15 cellular contexts compared by ENCODE assay signal in the genomic region with DNA sequence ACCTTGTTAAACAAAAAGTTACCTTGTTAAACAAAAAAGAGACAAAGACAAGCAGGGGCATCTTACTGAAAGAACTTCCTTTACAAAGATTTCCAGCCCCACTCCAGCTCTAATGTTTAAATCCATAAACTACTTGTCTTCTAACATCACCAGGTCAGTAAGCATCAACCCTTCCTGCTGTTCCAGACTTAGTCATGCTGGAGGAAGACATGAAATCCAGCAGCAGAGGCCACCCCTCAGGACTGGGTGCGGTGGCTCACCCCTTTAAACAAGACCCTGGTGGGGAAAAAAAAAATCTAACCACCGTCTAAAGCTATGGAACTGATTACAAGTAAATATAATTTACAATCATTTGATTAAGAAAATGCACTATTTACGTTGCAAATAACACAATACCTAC. TPM values are rescaled to one million over a fixed set of nuclear protein-coding genes. Genes with fewer than 3 reads are reported as not detected.
DNase-seq lines count a peak whose midpoint lies in the region; ATAC-seq and TF ChIP-seq lines count a peak whose summit lies in the region.
"Had no signal": no experiment of that assay in that cellular context is flagged by ENCODE, and none has a peak within 500 bp of the region (broad histone marks: within the 10 kb centered on the region; RNA-seq: fewer than 3 reads in every experiment).

No MANE protein-coding gene starts in this region.

- H3K4me1 ChIP-seq in IMR-90 (ENCODE audit: control insufficient read depth, insufficient read depth, low read length) (peaks cover 10% of the 10 kb centered on the region), osteoblast (ENCODE audit: insufficient read depth, low read length) (peaks cover 6% of the 10 kb centered on the region), suprapubic skin (peaks cover 22% of the 10 kb centered on the region)
- peaks cover 14% of the 10 kb centered on the region for H3K4me1 ChIP-seq in effector memory CD4-positive, alpha-beta T cell (ENCODE audit: control insufficient read depth, insufficient read depth, low read length, poor library complexity, severe bottlenecking)
- H3K4me1 ChIP-seq: BE2C had no signal

- no CpG with 5 or more reads among the region's 3 CpGs for WGBS in IMR-90 (ENCODE audit: extremely low coverage in 2 of 2, insufficient read length in 1 of 2), 2 experiments
- 78% methylated on average over 3 of the region's 3 CpGs for WGBS in suprapubic skin

- H3K9me1 ChIP-seq in IMR-90 (ENCODE audit: insufficient read depth, low read length) = peaks cover 14% of the 10 kb centered on the region

- H3K36me3 ChIP-seq in IMR-90 (ENCODE audit: control insufficient read depth, insufficient read depth, low read length) (peaks cover 35% of the 10 kb centered on the region), osteoblast (ENCODE audit: insufficient read depth, low read length) (peaks cover 45% of the 10 kb centered on the region), suprapubic skin (peaks cover 50% of the 10 kb centered on the region)
- peaks cover 17% of the 10 kb centered on the region for H3K36me3 ChIP-seq in effector memory CD4-positive, alpha-beta T cell (ENCODE audit: control insufficient read depth, insufficient read depth, low read length)

- in situ Hi-C loops in IMR-90 (cut with MboI; ENCODE audit: low sequenced_read_pairs) = loop anchor here (10.0 kb wide), 1 partner anchor 445 kb away; a partner anchor contains a TSS

- H3K4ac ChIP-seq in IMR-90 (ENCODE audit: low read depth, low read length) = peak overlapping the region; percentile 51; the same call in 1 of the 2 replicates

- no TSS peak for BruUV-seq in IMR-90 (replicated peaks; lab: Mats Ljungman, UMichigan)

- no peak overlapping the region for H3K14ac ChIP-seq in IMR-90 (replicated peaks; ENCODE audit: low read depth, low read length)

- H2BK5ac ChIP-seq in IMR-90 (ENCODE audit: low read depth, low read length, poor library complexity, severe bottlenecking) = peak overlapping the region; percentile 49

- DNase-seq in AG04450 (ENCODE audit: low read depth, low spot score) = no peak
- DNase-seq in IMR-90 = peak; percentile 79
- DNase-seq in effector memory CD4-positive, alpha-beta T cell = no peak
- no peak for DNase-seq in osteoblast (ENCODE audit: insufficient read length, low spot score, missing footprints)
- DNase-seq in NCI-H2227 (lab: John Stamatoyannopoulos, UW; ENCODE audit: unreplicated experiment) = no peak
- no peak for DNase-seq in OCI-M2 (lab: John Stamatoyannopoulos, UW; ENCODE audit: unreplicated experiment)
- no peak for DNase-seq in suprapubic skin (ENCODE audit: low spot score in 2 of 2)
- DNase-seq: BE2C, NCI-H1092, NCI-H446, spleen had no signal

- peak overlapping the region; percentile 1; the same call in 1 of the 2 replicates for H3K4me2 ChIP-seq in IMR-90 (ENCODE audit: low read depth, low read length)
- no peak overlapping the region for H3K4me2 ChIP-seq in osteoblast (ENCODE audit: insufficient read depth, low read length)

- H2AFZ ChIP-seq in IMR-90 (replicated peaks; ENCODE audit: low read length, poor library complexity) (no peak overlapping the region), osteoblast (ENCODE audit: low read length) (no peak overlapping the region)

- no peak overlapping the region for H2AK9ac ChIP-seq in IMR-90 (replicated peaks; ENCODE audit: low read depth, low read length, poor library complexity)

- no peak overlapping the region for H3K18ac ChIP-seq in IMR-90 (ENCODE audit: low read depth, low read length)

- peaks cover 24 to 46% of the 10 kb centered on the region in 2 experiments for H3K79me1 ChIP-seq in IMR-90 (ENCODE audit: low read depth in 1 of 2, low read length in 2 of 2)

- H3K56ac ChIP-seq in IMR-90 (ENCODE audit: extremely low read depth, insufficient read depth, low read length) = no peak overlapping the region

- TF ChIP-seq RAD21 in IMR-90 (IDR thresholded peaks at IDR 0.05; ENCODE audit: low read length) = no peak

- TF ChIP-seq CTCF in AG04450 (IDR thresholded peaks at IDR 0.05; ENCODE audit: low read depth, low read length) (no peak), IMR-90 (conservative IDR thresholded peaks at IDR 0.05; ENCODE audit: low read depth, low read length) (no peak), osteoblast (IDR thresholded peaks at IDR 0.05; ENCODE audit: extremely low read depth, low read depth, low read length) (no peak), suprapubic skin (IDR thresholded peaks at IDR 0.05) (no peak)

- dilution Hi-C loops in IMR-90 (cut with HindIII; ENCODE audit: low sequenced_read_pairs, unreplicated experiment) = no loop called here

- no peak overlapping the region for H2BK15ac ChIP-seq in IMR-90 (ENCODE audit: low read depth, low read length)

- H3K9me3 ChIP-seq in AG04450 (ENCODE audit: control insufficient read depth, insufficient read depth, low read length) (no peaks in the 10 kb centered on the region), IMR-90 (ENCODE audit: control insufficient read depth, insufficient read depth, low read length) (no peaks in the 10 kb centered on the region), osteoblast (ENCODE audit: low read depth, low read length) (no peaks in the 10 kb centered on the region), suprapubic skin (no peaks in the 10 kb centered on the region)
- H3K9me3 ChIP-seq in effector memory CD4-positive, alpha-beta T cell (ENCODE audit: control insufficient read depth, low read length) = no peaks in the 10 kb centered on the region
- H3K9me3 ChIP-seq: BE2C, spleen had no signal

- peak overlapping the region; percentile 47 for H2BK120ac ChIP-seq in IMR-90 (ENCODE audit: low read depth, low read length)

- H3K9ac ChIP-seq in IMR-90 (ENCODE audit: low read depth, low read length) = no peak overlapping the region

- H4K91ac ChIP-seq in IMR-90 (ENCODE audit: insufficient read depth, low read depth, low read length) = no peak overlapping the region; the same call in 1 of the 2 replicates

- H3K23ac ChIP-seq in IMR-90 (ENCODE audit: low read depth, low read length) = no peak overlapping the region

- ATAC-seq in IMR-90 (ENCODE audit: low read depth) (peak; percentile 76), esophagus mucosa (no peak)

- peaks cover 9% of the 10 kb centered on the region for H3K79me2 ChIP-seq in osteoblast (ENCODE audit: insufficient read depth, low read length)

- H4K20me1 ChIP-seq in IMR-90 (ENCODE audit: insufficient read depth, low read length) (no peaks in the 10 kb centered on the region), osteoblast (ENCODE audit: insufficient read depth, low read length) (peaks cover 6% of the 10 kb centered on the region)

- H4K5ac ChIP-seq in IMR-90 (ENCODE audit: low read depth, low read length) = no peak overlapping the region

- POLR2A ChIA-PET in AG04450 (lab: Yijun Ruan, JAX) (interaction anchor here (0.6 to 1.7 kb wide), 2 partner anchors 9 to 42 kb away, joined by 6 to 13 read pairs; a partner anchor contains a TSS), IMR-90 (lab: Charles Lee; ENCODE audit: unreplicated experiment) (no interaction called here)

- TF ChIP-seq POLR2A in IMR-90 (IDR thresholded peaks at IDR 0.05; ENCODE audit: low read depth, low read length) = no peak
- no peak for TF ChIP-seq POLR2A in suprapubic skin (IDR thresholded peaks at IDR 0.05)

- no peak overlapping the region for H2AK5ac ChIP-seq in IMR-90 (ENCODE audit: low read depth, low read length)

- TF ChIP-seq EP300 in suprapubic skin (IDR thresholded peaks at IDR 0.05) = no peak

- no peaks in the 10 kb centered on the region for H3K27me3 ChIP-seq in AG04450 (ENCODE audit: control insufficient read depth, insufficient read depth, low read length)
- H3K27me3 ChIP-seq in IMR-90 (ENCODE audit: control insufficient read depth, insufficient read depth, low read length) = no peaks in the 10 kb centered on the region
- no peaks in the 10 kb centered on the region for H3K27me3 ChIP-seq in effector memory CD4-positive, alpha-beta T cell (replicated peaks; ENCODE audit: control insufficient read depth, insufficient read depth, low read length, poor library complexity, severe bottlenecking)
- H3K27me3 ChIP-seq in osteoblast (ENCODE audit: insufficient read depth, low read length) = no peaks in the 10 kb centered on the region
- no peaks in the 10 kb centered on the region for H3K27me3 ChIP-seq in suprapubic skin
- H3K27me3 ChIP-seq: BE2C, spleen had no signal

- H3K27ac ChIP-seq in AG04450 (ENCODE audit: low read depth, low read length) = peak overlapping the region; percentile 53
- peak overlapping the region; percentile 22 for H3K27ac ChIP-seq in IMR-90 (ENCODE audit: insufficient read depth, low read length)
- peak overlapping the region; percentile 44 for H3K27ac ChIP-seq in effector memory CD4-positive, alpha-beta T cell (ENCODE audit: insufficient read depth, low read length, poor library complexity, severe bottlenecking)
- H3K27ac ChIP-seq in osteoblast (ENCODE audit: low read depth, low read length) = peak overlapping the region; percentile 48
- H3K27ac ChIP-seq in suprapubic skin = no peak overlapping the region

- H4K8ac ChIP-seq in IMR-90 (ENCODE audit: low read depth in 2 of 2, low read length in 2 of 2) = no peak overlapping the region

- CTCF ChIA-PET in AG04450 (lab: Charles Lee) = interaction anchor here (1.1 to 2.1 kb wide), 4 partner anchors 8 to 531 kb away, joined by 3 to 5 read pairs (median 3); no protein-coding TSS in a partner anchor
- CTCF ChIA-PET in IMR-90 (lab: Yijun Ruan, JAX) = no interaction called here

- 0 out of 2 replicates have a peak overlapping the region, but pooled peaks have one; percentile 11 for H2BK20ac ChIP-seq in IMR-90 (ENCODE audit: low read depth, low read length)

- intact Hi-C loops in IMR-90 (cut with micrococcal nuclease) = loop anchor here (10.0 kb wide), 1 partner anchor 725 kb away; a partner anchor contains a TSS

- H3K4me3 ChIP-seq in AG04450 (ENCODE audit: low read depth, low read length) (no peak overlapping the region), IMR-90 (ENCODE audit: insufficient read depth, low read depth, low read length) (no peak overlapping the region), osteoblast (ENCODE audit: insufficient read depth, low read length) (no peak overlapping the region), suprapubic skin (no peak overlapping the region)
- no peak overlapping the region for H3K4me3 ChIP-seq in effector memory CD4-positive, alpha-beta T cell (ENCODE audit: insufficient read depth, low read depth, low read length, poor library complexity, severe bottlenecking)
- H3K4me3 ChIP-seq: spleen had no signal

RNA-seq across cellular contexts. Expression of a gene that starts 9.1 kb away (rescaled TPM):
- 15.5 and 18.7 TPM in 2 replicates for polyA plus RNA-seq in AG04450 (2011; rRNA removed)
- polyA minus RNA-seq in AG04450 (2011; rRNA and poly(A)+ RNA removed) = 35.1 and 35.8 TPM in 2 replicates
- total RNA-seq in IMR-90 (2012; rRNA removed) = 22.2 and 38.3 TPM in 2 replicates
- 8.7 and 10.1 TPM in 2 replicates for polyA plus RNA-seq in IMR-90 (2012; rRNA removed)
- 4.5 and 4.6 TPM in 2 replicates for polyA plus RNA-seq in IMR-90 (2012; cell fraction: cytosol; rRNA removed)
- 1.8 and 4.0 TPM in 2 replicates for polyA plus RNA-seq in IMR-90 (2012; cell fraction: nucleus; rRNA removed; ENCODE audit: low replicate concordance)
- 31.8 and 37.3 TPM in 2 replicates for total RNA-seq in osteoblast
- 10 to 100 TPM; 13.8 to 21.7 (median 18.1) TPM for total RNA-seq in suprapubic skin
- total RNA-seq in esophagus mucosa = 8.6 TPM

RNA-seq across cellular contexts. Expression of a gene that starts 19.4 kb away (rescaled TPM):
- polyA plus RNA-seq in AG04450 (2011; rRNA removed) = not detected in 2 replicates
- not detected in 2 replicates for polyA minus RNA-seq in AG04450 (2011; rRNA and poly(A)+ RNA removed)
- not detected in 2 replicates for total RNA-seq in IMR-90 (2012; rRNA removed)
- polyA plus RNA-seq in IMR-90 (2012; rRNA removed) = not detected in 2 replicates
- polyA plus RNA-seq in IMR-90 (2012; cell fraction: cytosol; rRNA removed) = not detected in 2 replicates
- not detected in 2 replicates for polyA plus RNA-seq in IMR-90 (2012; cell fraction: nucleus; rRNA removed; ENCODE audit: low replicate concordance)
- not detected in 2 replicates for total RNA-seq in osteoblast
- total RNA-seq in suprapubic skin = not detected
- total RNA-seq in esophagus mucosa = not detected
- total RNA-seq: bronchial epithelial cell, HT1080, spleen had no signal
- polyA plus RNA-seq: keratinocyte, spleen had no signal

RNA-seq across cellular contexts. Expression of a gene that starts 30.6 kb away (rescaled TPM):
- polyA plus RNA-seq in AG04450 (2011; rRNA removed) (not detected in 2 replicates), IMR-90 (2012; rRNA removed) (not detected in 2 replicates)
- not detected in 2 replicates for polyA minus RNA-seq in AG04450 (2011; rRNA and poly(A)+ RNA removed)
- total RNA-seq in IMR-90 (2012; rRNA removed) (not detected in 2 replicates), osteoblast (not detected in 2 replicates), suprapubic skin (not detected), esophagus mucosa (not detected)
- not detected in 2 replicates for polyA plus RNA-seq in IMR-90 (2012; cell fraction: cytosol; rRNA removed)
- polyA plus RNA-seq in IMR-90 (2012; cell fraction: nucleus; rRNA removed; ENCODE audit: low replicate concordance) = not detected in 2 replicates
- total RNA-seq: bronchial epithelial cell, HT1080, spleen had no signal
- polyA plus RNA-seq: keratinocyte, spleen had no signal
